Comparison of ENCODE assay signal across 8 cellular contexts in genomic region chr17:81094744-81095607, GRCh38.
DNase-seq lines count a peak whose midpoint lies in the region; ATAC-seq and TF ChIP-seq lines count a peak whose summit lies in the region.

No MANE protein-coding gene starts in this region.

- no peaks in the 10 kb centered on the region for H3F3A ChIP-seq in MM.1S (ENCODE audit: insufficient read depth, low read length)

- H3K9me3 Mint-ChIP-seq in CD4-positive, alpha-beta T cell: no peaks in the 10 kb centered on the region
- no peaks in the 10 kb centered on the region for H3K9me3 Mint-ChIP-seq in activated naive CD8-positive, alpha-beta T cell (ENCODE audit: low read depth)
- no peaks in the 10 kb centered on the region for H3K9me3 Mint-ChIP-seq in progenitor cell of endocrine pancreas (ENCODE audit: low read depth)

- peak; percentile 83 to 93 for TF ChIP-seq EP300 in tibial nerve (IDR thresholded peaks at IDR 0.05)

- no peaks in the 10 kb centered on the region for H3K79me2 ChIP-seq in MM.1S (ENCODE audit: low read length)

- no peaks in the 10 kb centered on the region for H3K9me2 ChIP-seq in MM.1S (replicated peaks; ENCODE audit: insufficient read depth, low read length)

- peaks cover 35% of the 10 kb centered on the region for H3K4me1 Mint-ChIP-seq in CD4-positive, alpha-beta T cell (ENCODE audit: low read depth)
- peaks cover 19% of the 10 kb centered on the region for H3K4me1 Mint-ChIP-seq in activated naive CD8-positive, alpha-beta T cell (ENCODE audit: low read depth)
- H3K4me1 Mint-ChIP-seq in progenitor cell of endocrine pancreas (ENCODE audit: low read depth): peaks cover 18% of the 10 kb centered on the region

- no peak overlapping the region for H3K9ac ChIP-seq in MM.1S (ENCODE audit: low read length)

- peak overlapping the region; percentile 87 for H3K27ac Mint-ChIP-seq in CD4-positive, alpha-beta T cell
- peak overlapping the region; percentile 46 for H3K27ac Mint-ChIP-seq in activated naive CD8-positive, alpha-beta T cell
- peak overlapping the region; percentile 94 for H3K27ac Mint-ChIP-seq in progenitor cell of endocrine pancreas

- H3K4me2 ChIP-seq in MM.1S (ENCODE audit: low read depth, low read length): peak overlapping the region; percentile 43; the same call in 1 of the 2 replicates

- WGBS in tibial nerve, 2 donors: 39 to 46% methylated on average over 19 to 28 of the region's 33 CpGs

- intact Hi-C loops in CD4-positive, alpha-beta T cell (cut with DNase I, micrococcal nuclease): loop anchor here in 1 of 2 experiments (2.0 kb wide), 1 partner anchor 58 kb away; no protein-coding TSS in a partner anchor
- intact Hi-C loops in head of caudate nucleus (cut with DNase I): loop anchor here (5.0 kb wide), 1 partner anchor 58 kb away; the partner anchor contains the start of gene BAIAP2

- H2AFZ ChIP-seq in MM.1S (ENCODE audit: low read length): no peak overlapping the region

- ATAC-seq in CD4-positive, alpha-beta T cell (ENCODE audit: poor library complexity): peak; percentile 91

- peak overlapping the region; percentile 80 for H3K4me3 Mint-ChIP-seq in CD4-positive, alpha-beta T cell
- H3K4me3 Mint-ChIP-seq in activated naive CD8-positive, alpha-beta T cell: peak overlapping the region; percentile 27
- H3K4me3 Mint-ChIP-seq in progenitor cell of endocrine pancreas (ENCODE audit: low read depth): no peak overlapping the region

- H3K9me3 ChIP-seq in CD4-positive, alpha-beta T cell (ENCODE audit: control insufficient read depth, low read length): no peaks in the 10 kb centered on the region
- H3K9me3 ChIP-seq in MM.1S (replicated peaks; ENCODE audit: insufficient read depth, low read length): no peaks in the 10 kb centered on the region
- H3K9me3 ChIP-seq in tibial nerve: no peaks in the 10 kb centered on the region

- no peaks in the 10 kb centered on the region for H3K36me3 ChIP-seq in MM.1S (replicated peaks; ENCODE audit: insufficient read depth, low read length)
- H3K36me3 ChIP-seq in tibial nerve: peaks cover 0 to 7% (median 0%) of the 10 kb centered on the region in 3 donors

- POLR2A ChIA-PET in CD4-positive, alpha-beta T cell (lab: Charles Lee): interaction anchor here (1.0 to 1.4 kb wide), 2 partner anchors 71 to 77 kb away, joined by 4 to 5 read pairs; no protein-coding TSS in a partner anchor

- H3K36me3 Mint-ChIP-seq in CD4-positive, alpha-beta T cell (ENCODE audit: low read depth): no peaks in the 10 kb centered on the region
- no peaks in the 10 kb centered on the region for H3K36me3 Mint-ChIP-seq in activated naive CD8-positive, alpha-beta T cell
- H3K36me3 Mint-ChIP-seq in progenitor cell of endocrine pancreas (ENCODE audit: insufficient read depth): no peaks in the 10 kb centered on the region

- TF ChIP-seq CTCF in CD4-positive, alpha-beta T cell (IDR thresholded peaks at IDR 0.05): no peak
- TF ChIP-seq CTCF in MM.1S (IDR thresholded peaks at IDR 0.05; ENCODE audit: low read length): no peak
- TF ChIP-seq CTCF in progenitor cell of endocrine pancreas (IDR thresholded peaks at IDR 0.05; ENCODE audit: unreplicated experiment): peak; percentile 20
- peak in 2 of 5 experiments; percentile 6 to 38 for TF ChIP-seq CTCF in tibial nerve (IDR thresholded peaks at IDR 0.05)

- CTCF ChIA-PET in CD4-positive, alpha-beta T cell (lab: Charles Lee): interaction anchor here (1.6 to 2.0 kb wide), 2 partner anchors 60 to 71 kb away, joined by 3 to 9 read pairs; partner anchors contain the start of gene BAIAP2

- no peak overlapping the region for H3K27ac ChIP-seq in CD4-positive, alpha-beta T cell (ENCODE audit: low read depth, low read length)
- H3K27ac ChIP-seq in MM.1S (ENCODE audit: low read length): no peak overlapping the region
- H3K27ac ChIP-seq in tibial nerve: peak overlapping the region; percentile 76 to 96 (median 86)

- DNase-seq in CD4-positive, alpha-beta T cell: peak; percentile 61 to 96 (median 87)
- DNase-seq in MM.1S (no peak), SK-N-DZ (ENCODE audit: low spot score) (peak; percentile 67), head of caudate nucleus (peak; percentile 72 to 97 (median 89)), progenitor cell of endocrine pancreas (ENCODE audit: low spot score, unreplicated experiment) (peak; percentile 44), tibial nerve (ENCODE audit: low spot score in 2 of 2) (peak; percentile 70 to 82)
- DNase-seq in NK-92 treated with Interleukin-12 subunit alpha and Interleukin-12 subunit beta, amount 100 ng/mL, for 24 hours (lab: John Stamatoyannopoulos, UW): no peak

- no peaks in the 10 kb centered on the region for H3K27me3 Mint-ChIP-seq in CD4-positive, alpha-beta T cell
- H3K27me3 Mint-ChIP-seq in activated naive CD8-positive, alpha-beta T cell: no peaks in the 10 kb centered on the region
- no peaks in the 10 kb centered on the region for H3K27me3 Mint-ChIP-seq in progenitor cell of endocrine pancreas

- TF ChIP-seq POLR2A in tibial nerve (IDR thresholded peaks at IDR 0.05): peak in 1 of 2 donors; percentile 6

- H3K4me1 ChIP-seq in MM.1S (ENCODE audit: low read length) (peaks cover 5% of the 10 kb centered on the region; the same call in 1 of the 2 replicates), tibial nerve (peaks cover 0 to 91% (median 63%) of the 10 kb centered on the region in 4 donors)

- H3K4me3 ChIP-seq in MM.1S (ENCODE audit: low read length): no peak overlapping the region
- H3K4me3 ChIP-seq in tibial nerve: no peak overlapping the region

- no peaks in the 10 kb centered on the region for H4K20me1 ChIP-seq in MM.1S (ENCODE audit: insufficient read depth, low read length)

- no peaks in the 10 kb centered on the region for H3K27me3 ChIP-seq in CD4-positive, alpha-beta T cell (ENCODE audit: control insufficient read depth, insufficient read depth, low read length)
- peaks cover 94% of the 10 kb centered on the region for H3K27me3 ChIP-seq in MM.1S (replicated peaks; ENCODE audit: insufficient read depth, low read length)
- H3K27me3 ChIP-seq in tibial nerve: no peaks in the 10 kb centered on the region

Comparison
In these comparisons a context has a peak if more than half of its experiments do, and no peak if none do; other contexts are left out.
1. DNase-seq: peak in CD4-positive, alpha-beta T cell (10 of 10), SK-N-DZ (single experiment), head of caudate nucleus (42 of 42), progenitor cell of endocrine pancreas (single experiment) and tibial nerve (2 of 2); none in MM.1S (single experiment) and NK-92 treated with Interleukin-12 subunit alpha and Interleukin-12 subunit beta, amount 100 ng/mL, for 24 hours (single experiment).
2. H3K27ac ChIP-seq: peak in tibial nerve (4 of 4); none in CD4-positive, alpha-beta T cell (single experiment) and MM.1S (single experiment).
3. Peak in every context shown above with its lines, with median percentiles within 50 percentile points of each other: H3K27ac Mint-ChIP-seq.